In the genomic region with DNA sequence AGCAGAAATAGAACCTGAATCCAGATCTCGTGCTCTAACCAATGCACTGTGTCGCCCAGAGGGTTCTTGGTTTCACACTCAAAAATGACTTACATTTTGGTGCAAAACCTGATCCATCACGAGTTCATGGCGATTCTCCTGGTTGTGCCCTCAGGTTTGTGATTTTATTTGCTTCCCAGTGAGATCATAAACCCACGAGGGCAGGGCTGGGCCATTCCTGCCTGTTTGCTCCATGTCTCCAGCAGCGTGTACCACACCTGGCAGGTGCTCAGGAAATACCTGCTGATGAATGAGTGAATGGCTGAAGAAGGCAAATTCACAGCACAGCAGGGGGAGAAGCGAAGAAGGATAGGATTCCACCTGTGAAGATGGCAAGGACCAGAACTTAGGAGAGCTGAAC, we compare ENCODE assay signal across 13 cellular contexts.
"Had no signal": no experiment of that assay in that cellular context is flagged by ENCODE, and none has a peak within 500 bp of the region (broad histone marks: within the 10 kb centered on the region; RNA-seq: fewer than 3 reads in every experiment).

No MANE protein-coding gene starts in this region.

- H3K4me3 ChIP-seq: pancreas, upper lobe of left lung had no signal

- H3K27me3 ChIP-seq: pancreas, upper lobe of left lung had no signal

- H3K36me3 ChIP-seq: pancreas, upper lobe of left lung had no signal

- H3K27ac ChIP-seq: pancreas, upper lobe of left lung had no signal

- DNase-seq: activated CD4-positive, alpha-beta memory T cell treated with anti-CD3 and anti-CD28 coated beads for 36 hours; activated gamma-delta T cell treated with Interleukin-2 at 50 U/mL for 16 hours; activated naive CD8-positive, alpha-beta T cell treated with anti-CD3 and anti-CD28 coated beads for 36 hours; activated T-cell treated with anti-CD3 and anti-CD28 coated beads, Interleukin-2, amount 50 U/mL, for 4 hours; anterior cingulate cortex; head of caudate nucleus; pancreas; stimulated activated CD4-positive, alpha-beta T cell treated with anti-CD3 and anti-CD28 coated beads, Interleukin-2, amount 100 ng/mL, for 24 hours; stimulated activated naive CD4-positive, alpha-beta T cell; T-cell; T1000; upper lobe of left lung had no signal

- ATAC-seq: activated T-cell treated with anti-CD3 and anti-CD28 coated beads, Interleukin-2, amount 50 U/mL, for 4 hours; esophagus mucosa; T-cell had no signal

- H3K9me3 ChIP-seq: pancreas, upper lobe of left lung had no signal

- H3K4me1 ChIP-seq: upper lobe of left lung had no signal
